Comparison of ENCODE assay signal across 1 cellular context in genomic region chr18:79950440-79951341, GRCh38.
TF ChIP-seq lines count a peak whose summit lies in the region.

No MANE protein-coding gene starts in this region.

TF ChIP-seq in HepG2, 621 proteins besides CTCF, POLR2A, EP300 and RAD21 (continued from another document):
- TF ChIP-seq PRDM15 (CRISPR knock-in tag; IDR thresholded peaks at IDR 0.05) (no peak), ZFYVE20 (CRISPR knock-in tag; IDR thresholded peaks at IDR 0.05; ENCODE audit: borderline replicate concordance, low read depth) (0 out of 2 replicates have a peak, but pooled peaks have one; percentile 27), AKAP8 (CRISPR knock-in tag; IDR thresholded peaks at IDR 0.05) (0 out of 2 replicates have a peak, but pooled peaks have one; percentile 22), SRSF4 (IDR thresholded peaks at IDR 0.05; ENCODE audit: low read depth, low read length, poor library complexity, severe bottlenecking) (no peak)
- TF ChIP-seq, protein P1, sequence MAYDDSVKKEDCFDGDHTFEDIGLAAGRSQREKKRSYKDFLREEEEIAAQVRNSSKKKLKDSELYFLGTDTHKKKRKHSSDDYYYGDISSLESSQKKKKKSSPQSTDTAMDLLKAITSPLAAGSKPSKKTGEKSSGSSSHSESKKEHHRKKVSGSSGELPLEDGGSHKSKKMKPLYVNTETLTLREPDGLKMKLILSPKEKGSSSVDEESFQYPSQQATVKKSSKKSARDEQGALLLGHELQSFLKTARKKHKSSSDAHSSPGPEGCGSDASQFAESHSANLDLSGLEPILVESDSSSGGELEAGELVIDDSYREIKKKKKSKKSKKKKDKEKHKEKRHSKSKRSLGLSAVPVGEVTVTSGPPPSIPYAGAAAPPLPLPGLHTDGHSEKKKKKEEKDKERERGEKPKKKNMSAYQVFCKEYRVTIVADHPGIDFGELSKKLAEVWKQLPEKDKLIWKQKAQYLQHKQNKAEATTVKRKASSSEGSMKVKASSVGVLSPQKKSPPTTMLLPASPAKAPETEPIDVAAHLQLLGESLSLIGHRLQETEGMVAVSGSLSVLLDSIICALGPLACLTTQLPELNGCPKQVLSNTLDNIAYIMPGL (CRISPR knock-in tag; IDR thresholded peaks at IDR 0.05; ENCODE audit: borderline replicate concordance in 1 of 2, low read depth in 1 of 2) = 0 out of 4 replicates have a peak, but pooled peaks of 1 of the 2 experiments have one; percentile 18
